ENCODE assay signal across 12 cellular contexts in genomic region chr2:15299904-15300528, GRCh38.
"Had no signal": no experiment of that assay in that cellular context is flagged by ENCODE, and none has a peak within 500 bp of the region (broad histone marks: within the 10 kb centered on the region; RNA-seq: fewer than 3 reads in every experiment).

No MANE protein-coding gene starts in this region.

- H3K27me3 ChIP-seq: adrenal gland, body of pancreas, heart right ventricle, pancreas, stomach had no signal

- ATAC-seq: body of pancreas, pancreas had no signal

- H3K9me3 ChIP-seq: adrenal gland, body of pancreas, heart right ventricle, pancreas, stomach had no signal

- H3K36me3 ChIP-seq: adrenal gland, pancreas had no signal

- H3K27ac ChIP-seq: adrenal gland, body of pancreas, coronary artery, heart right ventricle, pancreas, SK-N-MC, stomach had no signal

- H3K4me1 ChIP-seq: adrenal gland, body of pancreas, heart right ventricle, pancreas, stomach had no signal

- H3K4me3 ChIP-seq: adrenal gland, body of pancreas, coronary artery, heart right ventricle, lung, pancreas, SK-N-MC, stomach had no signal

- DNase-seq: activated CD4-positive, alpha-beta T cell treated with anti-CD3 and anti-CD28 coated beads for 48 hours; activated CD8-positive, alpha-beta memory T cell treated with anti-CD3 and anti-CD28 coated beads for 24 hours; adrenal gland; body of pancreas; heart right ventricle; midbrain; pancreas; stimulated activated CD4-positive, alpha-beta T cell treated with anti-CD3 and anti-CD28 coated beads, Interleukin-1b, Interleukin-23, amount 100 ng/mL, for 48 hours; stomach had no signal
